ENCODE assay signal across 1 cellular context in genomic region chr10:103114876-103115275, GRCh38.
TF ChIP-seq lines count a peak whose summit lies in the region.

No MANE protein-coding gene starts in this region.

TF ChIP-seq in HCT116, 20 proteins besides CTCF, POLR2A, EP300 and RAD21:
- TF ChIP-seq EZH2 (IDR thresholded peaks at IDR 0.05) = no peak
- no peak for TF ChIP-seq MAX (IDR thresholded peaks at IDR 0.05)
- no peak for TF ChIP-seq FOSL1 (IDR thresholded peaks at IDR 0.05; ENCODE audit: low read depth)
- TF ChIP-seq EGR1 (IDR thresholded peaks at IDR 0.05; ENCODE audit: low read depth) = no peak
- TF ChIP-seq ATF3 (IDR thresholded peaks at IDR 0.05) = no peak
- no peak for TF ChIP-seq POLR2AphosphoS5 (IDR thresholded peaks at IDR 0.05; ENCODE audit: low read depth, low read length)
- TF ChIP-seq SIN3A (IDR thresholded peaks at IDR 0.05; ENCODE audit: low read depth) = no peak
- TF ChIP-seq SP1 (IDR thresholded peaks at IDR 0.05; ENCODE audit: low read depth) = no peak
- TF ChIP-seq YY1 (IDR thresholded peaks at IDR 0.05; ENCODE audit: extremely low read depth, insufficient replicate concordance, low read depth, low read length) = no peak
- TF ChIP-seq CBX3 (IDR thresholded peaks at IDR 0.05; ENCODE audit: low read depth) = no peak
- no peak for TF ChIP-seq TCF7L2 (IDR thresholded peaks at IDR 0.05; ENCODE audit: borderline replicate concordance, extremely low read depth, insufficient read depth, insufficient read length)
- no peak for TF ChIP-seq REST (IDR thresholded peaks at IDR 0.05; ENCODE audit: low read depth)
- no peak for TF ChIP-seq SRF (IDR thresholded peaks at IDR 0.05; ENCODE audit: low read depth)
- TF ChIP-seq ZNF274 (IDR thresholded peaks at IDR 0.05; ENCODE audit: low read depth, low read length) = no peak
- TF ChIP-seq ZFX (IDR thresholded peaks at IDR 0.05) = no peak
- TF ChIP-seq CEBPB (IDR thresholded peaks at IDR 0.05; ENCODE audit: low read depth) = no peak
- TF ChIP-seq EZH2phosphoT487 (IDR thresholded peaks at IDR 0.05; ENCODE audit: borderline replicate concordance) = no peak
- no peak for TF ChIP-seq ELF1 (IDR thresholded peaks at IDR 0.05; ENCODE audit: borderline replicate concordance, low read depth)
- TF ChIP-seq ZBTB33 (IDR thresholded peaks at IDR 0.05; ENCODE audit: extremely low read depth, insufficient replicate concordance, low read length) = no peak
TF ChIP-seq in HCT116: peak in this region for 0.
